Comparison of ENCODE assay signal across 8 cellular contexts in genomic region chrX:44874481-44875184, GRCh38. TPM values are rescaled to one million over a fixed set of nuclear protein-coding genes. Genes with fewer than 3 reads are reported as not detected.
DNase-seq lines count a peak whose midpoint lies in the region; ATAC-seq and TF ChIP-seq lines count a peak whose summit lies in the region.

No MANE protein-coding gene starts in this region.

- POLR2A ChIA-PET in Panc1 (lab: Charles Lee), result no interaction called here
- POLR2A ChIA-PET in activated naive CD8-positive, alpha-beta T cell treated with anti-CD3 and anti-CD28 coated beads, Interleukin-2, amount 10 ng/mL, durations not matched to agents 7 days and 5 days (lab: Charles Lee), result interaction anchor here (0.9 to 3.4 kb wide), 4 partner anchors 24 to 621 kb away, joined by 3 to 23 read pairs (median 4); no protein-coding TSS in a partner anchor

- H3K36me3 Mint-ChIP-seq in GM23338 (ENCODE audit: low read depth), result 0 out of 3 replicates have a peak, but pooled peaks cover 5% of the 10 kb centered on the region
- H3K36me3 Mint-ChIP-seq in activated naive CD8-positive, alpha-beta T cell treated with anti-CD3 and anti-CD28 coated beads, Interleukin-2, amount 10 ng/mL, durations not matched to agents 7 days and 5 days, result peaks cover 3% of the 10 kb centered on the region

- H3K36me3 ChIP-seq in GM23338 (ENCODE audit: insufficient read depth) (no peaks in the 10 kb centered on the region), Panc1 (ENCODE audit: control insufficient read depth, insufficient read depth, low read length) (no peaks in the 10 kb centered on the region; the same call in 1 of the 2 replicates)

- H4K20me1 ChIP-seq in GM23338 (replicated peaks; ENCODE audit: insufficient read depth), result peaks cover 6% of the 10 kb centered on the region; the same call in 1 of the 2 replicates

- H3K9me3 Mint-ChIP-seq in GM23338, result no peaks in the 10 kb centered on the region
- no peaks in the 10 kb centered on the region for H3K9me3 Mint-ChIP-seq in activated naive CD8-positive, alpha-beta T cell treated with anti-CD3 and anti-CD28 coated beads, Interleukin-2, amount 10 ng/mL, durations not matched to agents 7 days and 5 days

- H3K4me1 Mint-ChIP-seq in GM23338, result peaks cover 10% of the 10 kb centered on the region; the same call in 2 of the 3 replicates
- peaks cover 7% of the 10 kb centered on the region for H3K4me1 Mint-ChIP-seq in activated naive CD8-positive, alpha-beta T cell treated with anti-CD3 and anti-CD28 coated beads, Interleukin-2, amount 10 ng/mL, durations not matched to agents 7 days and 5 days

- in situ Hi-C loops in Panc1 (cut with HindIII; ENCODE audit: low pct_unique_long_range_greater_than_20kb, low sequenced_read_pairs), result no loop called here

- no peak for ATAC-seq in GM23338
- peak; percentile 42; the same call in 1 of the 2 replicates for ATAC-seq in Panc1
- ATAC-seq in activated naive CD8-positive, alpha-beta T cell treated with anti-CD3 and anti-CD28 coated beads, Interleukin-2, amount 10 ng/mL, durations not matched to agents 7 days and 5 days (ENCODE audit: low read depth), result peak; percentile 8
- ATAC-seq in left ventricle myocardium superior, result peak; percentile 18
- no peak for ATAC-seq in HG02623 (IDR thresholded peaks at IDR 0.05; ENCODE audit: unreplicated experiment)
- ATAC-seq in HG02885 (IDR thresholded peaks at IDR 0.05; ENCODE audit: poor library complexity, unreplicated experiment), result no peak

- no peaks in the 10 kb centered on the region for H3K9me2 ChIP-seq in GM23338 (ENCODE audit: insufficient read depth)

- peaks cover 9% of the 10 kb centered on the region; the same call in 1 of the 2 replicates for H3K4me1 ChIP-seq in GM23338 (ENCODE audit: insufficient read depth)
- H3K4me1 ChIP-seq in Panc1 (ENCODE audit: control insufficient read depth, insufficient read depth, low read length), result peaks cover 8% of the 10 kb centered on the region

- H3K79me2 ChIP-seq in GM23338 (replicated peaks; ENCODE audit: insufficient read depth), result peaks cover 70% of the 10 kb centered on the region

- DNase-seq in AG10803 (ENCODE audit: low read depth) (peak; percentile 31), GM23338 (ENCODE audit: low spot score) (peak; percentile 39), Panc1 (ENCODE audit: low read depth, low spot score) (no peak), left ventricle myocardium superior (no peak), retina (peak; percentile 17)
- DNase-seq in activated naive CD8-positive, alpha-beta T cell treated with anti-CD3 and anti-CD28 coated beads, Interleukin-2, amount 10 ng/mL, durations not matched to agents 7 days and 5 days, result peak; percentile 28

- TF ChIP-seq CTCF in AG10803 (conservative IDR thresholded peaks at IDR 0.05; ENCODE audit: low read length) (no peak), GM23338 (conservative IDR thresholded peaks at IDR 0.05; ENCODE audit: low read depth in 2 of 2) (no peak), Panc1 (IDR thresholded peaks at IDR 0.05) (no peak)

- TSS peak; percentile 71 for BruUV-seq in Panc1 (replicated peaks; lab: Mats Ljungman, UMichigan)

- H3K4me2 ChIP-seq in GM23338, result peak overlapping the region; percentile 96

- no peaks in the 10 kb centered on the region for H3K9me3 ChIP-seq in Panc1 (ENCODE audit: control insufficient read depth, insufficient read depth, low read depth, low read length)

- no peaks in the 10 kb centered on the region for H3F3A ChIP-seq in GM23338 (replicated peaks; ENCODE audit: low read depth)

- no peak overlapping the region for H2AFZ ChIP-seq in GM23338

- H3K27me3 Mint-ChIP-seq in GM23338 (ENCODE audit: insufficient read depth, low read depth, poor library complexity), result no peaks in the 10 kb centered on the region
- no peaks in the 10 kb centered on the region for H3K27me3 Mint-ChIP-seq in activated naive CD8-positive, alpha-beta T cell treated with anti-CD3 and anti-CD28 coated beads, Interleukin-2, amount 10 ng/mL, durations not matched to agents 7 days and 5 days

- peak overlapping the region; percentile 97 for H3K27ac Mint-ChIP-seq in GM23338
- H3K27ac Mint-ChIP-seq in activated naive CD8-positive, alpha-beta T cell treated with anti-CD3 and anti-CD28 coated beads, Interleukin-2, amount 10 ng/mL, durations not matched to agents 7 days and 5 days, result peak overlapping the region; percentile 98

- CTCF ChIA-PET in Panc1 (lab: Charles Lee), result no interaction called here

- H3K4me3 ChIP-seq in AG10803 (ENCODE audit: low read length) (peak overlapping the region; percentile 74), GM23338 (peak overlapping the region; percentile 83), Panc1 (ENCODE audit: low read depth in 2 of 2, low read length in 2 of 2) (peak overlapping the region; percentile 81 to 89)

- peak overlapping the region; percentile 94 for H3K27ac ChIP-seq in GM23338 (ENCODE audit: low read depth)
- H3K27ac ChIP-seq in Panc1 (ENCODE audit: low read length), result peak overlapping the region; percentile 93

- intact Hi-C loops in Panc1 (cut with micrococcal nuclease; ENCODE audit: unreplicated experiment), result loop anchor here (10.0 kb wide), 1 partner anchor 190 kb away; no protein-coding TSS in a partner anchor
- intact Hi-C loops in left ventricle myocardium superior (cut with micrococcal nuclease), result no loop called here

- H3K27me3 ChIP-seq in GM23338 (ENCODE audit: insufficient read depth) (no peaks in the 10 kb centered on the region), Panc1 (ENCODE audit: control insufficient read depth, insufficient read depth, low read length) (no peaks in the 10 kb centered on the region)

- peak overlapping the region; percentile 93 for H3K4me3 Mint-ChIP-seq in GM23338
- H3K4me3 Mint-ChIP-seq in activated naive CD8-positive, alpha-beta T cell treated with anti-CD3 and anti-CD28 coated beads, Interleukin-2, amount 10 ng/mL, durations not matched to agents 7 days and 5 days, result peak overlapping the region; percentile 96

RNA-seq across cellular contexts. Expression of gene KDM6A, which starts 1.6 kb away (rescaled TPM):
- 91.6 and 102 TPM in 2 replicates for total RNA-seq in GM23338 (2014; rRNA removed; shearing (Covaris generic))
- 14.9 and 22.8 TPM in 2 replicates for polyA plus RNA-seq in GM23338 (2016; fragmentation: Nextera tagmentation; extraction: Ambion mirVana)
- 24.0 TPM for total RNA-seq in Panc1 (2021; ENCODE audit: unreplicated experiment)
- 9.8 TPM for polyA plus RNA-seq in Panc1 (2012; ENCODE audit: insufficient read length)
- 10 to 100 TPM; 31.3 to 37.5 TPM for total RNA-seq in activated naive CD8-positive, alpha-beta T cell treated with anti-CD3 and anti-CD28 coated beads, Interleukin-2, amount 10 ng/mL, durations not matched to agents 7 days and 5 days
- 13.5 TPM for total RNA-seq in left ventricle myocardium superior

RNA-seq across cellular contexts. Expression of gene DUSP21, which starts 30.8 kb away (rescaled TPM):
- total RNA-seq in GM23338 (2014; rRNA removed; shearing (Covaris generic)), result not detected in 2 replicates
- not detected in 2 replicates for polyA plus RNA-seq in GM23338 (2016; fragmentation: Nextera tagmentation; extraction: Ambion mirVana)
- not detected for total RNA-seq in Panc1 (2021; ENCODE audit: unreplicated experiment)
- not detected for polyA plus RNA-seq in Panc1 (2012; ENCODE audit: insufficient read length)
- total RNA-seq in activated naive CD8-positive, alpha-beta T cell treated with anti-CD3 and anti-CD28 coated beads, Interleukin-2, amount 10 ng/mL, durations not matched to agents 7 days and 5 days, result not detected
- not detected for total RNA-seq in left ventricle myocardium superior

Comparison
In these comparisons a context has a peak if more than half of its experiments do, and no peak if none do; other contexts are left out.
1. DNase-seq: peak in AG10803 (single experiment), GM23338 (single experiment), activated naive CD8-positive, alpha-beta T cell treated with anti-CD3 and anti-CD28 coated beads, Interleukin-2, amount 10 ng/mL, durations not matched to agents 7 days and 5 days (single experiment) and retina (single experiment); none in Panc1 (single experiment) and left ventricle myocardium superior (single experiment).
2. ATAC-seq: peak in Panc1 (single experiment), activated naive CD8-positive, alpha-beta T cell treated with anti-CD3 and anti-CD28 coated beads, Interleukin-2, amount 10 ng/mL, durations not matched to agents 7 days and 5 days (single experiment) and left ventricle myocardium superior (single experiment); none in GM23338 (single experiment), HG02623 (single experiment) and HG02885 (single experiment).
3. Peak in every context shown above with its lines, with median percentiles within 50 percentile points of each other: H3K4me3 ChIP-seq.